Comparison of ENCODE assay signal across 23 cellular contexts in genomic region chr5:155091063-155091648, GRCh38.
DNase-seq lines count a peak whose midpoint lies in the region; ATAC-seq and TF ChIP-seq lines count a peak whose summit lies in the region.
"Had no signal": no experiment of that assay in that cellular context is flagged by ENCODE, and none has a peak within 500 bp of the region (broad histone marks: within the 10 kb centered on the region; RNA-seq: fewer than 3 reads in every experiment).

No MANE protein-coding gene starts in this region.

- peak overlapping the region; percentile 53 for H3K27ac Mint-ChIP-seq in MCF 10A (ENCODE audit: low read depth, unreplicated experiment)
- H3K27ac Mint-ChIP-seq: T-helper 1 cell treated with Interleukin-12 subunit alpha and Interleukin-12 subunit beta and Interleukin-4 antibody, amounts not matched to agents 30 μg/mL and 1 μg/mL, for 36 hours had no signal

- CTCF ChIA-PET in MCF 10A (lab: Yijun Ruan, JAX) = interaction anchor here (0.6 to 2.0 kb wide), 10 partner anchors 13 to 1733 kb away, joined by 3 to 6 read pairs (median 4); no protein-coding TSS in a partner anchor

- POLR2A ChIA-PET in MCF 10A (lab: Yijun Ruan, JAX) = interaction anchor here (1.3 to 1.4 kb wide), 2 partner anchors 9 to 18 kb away, joined by 5 to 9 read pairs; no protein-coding TSS in a partner anchor

- TF ChIP-seq CTCF in MCF 10A (IDR thresholded peaks at IDR 0.05; ENCODE audit: unreplicated experiment) = no peak
- no peak for TF ChIP-seq CTCF in breast epithelium (IDR thresholded peaks at IDR 0.05)

- no peaks in the 10 kb centered on the region for H3K4me1 ChIP-seq in breast epithelium
- H3K4me1 ChIP-seq: lower lobe of right lung had no signal

- H3K27me3 ChIP-seq in breast epithelium = no peaks in the 10 kb centered on the region
- H3K27me3 ChIP-seq: transverse colon had no signal

- no TSS peak for BruUV-seq in MCF 10A (replicated peaks; lab: Mats Ljungman, UMichigan)

- H3K4me3 Mint-ChIP-seq in MCF 10A (ENCODE audit: unreplicated experiment) = no peak overlapping the region
- H3K4me3 Mint-ChIP-seq: T-helper 1 cell treated with Interleukin-12 subunit alpha and Interleukin-12 subunit beta and Interleukin-4 antibody, amounts not matched to agents 30 μg/mL and 1 μg/mL, for 36 hours had no signal

- DNase-seq in MCF 10A (ENCODE audit: unreplicated experiment) (no peak), breast epithelium (ENCODE audit: low spot score in 2 of 2) (no peak), epithelial cell of prostate (ENCODE audit: low read depth, low spot score) (no peak), left ventricle myocardium superior (no peak), posterior cingulate gyrus (no peak)
- DNase-seq: 8988T; activated CD4-positive, alpha-beta T cell treated with anti-CD3 and anti-CD28 coated beads for 48 hours; activated CD8-positive, alpha-beta memory T cell treated with anti-CD3 and anti-CD28 coated beads, Interleukin-2, amount 50 U/mL, for 48 hours; activated effector memory CD4-positive, alpha-beta T cell treated with Interleukin-2 at 50 U/mL for 16 hours; lower lobe of right lung; NCI-H1417 treated with DMSO at 0.1 percent for 48 hours; NCI-H2171; NCI-H748 treated with DMSO at 0.1 percent for 48 hours; OCI-M1; stimulated activated CD4-positive, alpha-beta T cell treated with anti-CD3 and anti-CD28 coated beads, Interleukin-4, amount 100 ng/mL, for 4 hours; stomach; transverse colon had no signal

- H3K36me3 ChIP-seq in breast epithelium = no peaks in the 10 kb centered on the region
- H3K36me3 ChIP-seq: lower lobe of right lung, stomach, transverse colon had no signal

- ATAC-seq in left ventricle myocardium superior (peak; percentile 88), HG03025 (IDR thresholded peaks at IDR 0.05; ENCODE audit: low FRiP score, unreplicated experiment) (no peak), HG03095 (IDR thresholded peaks at IDR 0.05; ENCODE audit: unreplicated experiment) (no peak), HG02938 (IDR thresholded peaks at IDR 0.05; ENCODE audit: unreplicated experiment) (no peak)
- ATAC-seq: HCT116, lower lobe of right lung had no signal

- H3K4me3 ChIP-seq in breast epithelium = no peak overlapping the region
- H3K4me3 ChIP-seq: lower lobe of right lung, stomach, transverse colon had no signal

- H3K27ac ChIP-seq in breast epithelium (no peak overlapping the region), epithelial cell of prostate (peak overlapping the region; percentile 33)
- H3K27ac ChIP-seq: HL-60, lower lobe of right lung, stomach, transverse colon had no signal

- no peak for TF ChIP-seq POLR2A in breast epithelium (IDR thresholded peaks at IDR 0.05)

- no peaks in the 10 kb centered on the region for H3K36me3 Mint-ChIP-seq in MCF 10A (ENCODE audit: insufficient read depth, unreplicated experiment)

- H3K9me3 ChIP-seq in breast epithelium = no peaks in the 10 kb centered on the region
- H3K9me3 ChIP-seq: lower lobe of right lung, stomach, transverse colon had no signal

- no peaks in the 10 kb centered on the region for H3K9me3 Mint-ChIP-seq in MCF 10A (ENCODE audit: unreplicated experiment)
- H3K9me3 Mint-ChIP-seq: T-helper 1 cell treated with Interleukin-12 subunit alpha and Interleukin-12 subunit beta and Interleukin-4 antibody, amounts not matched to agents 30 μg/mL and 1 μg/mL, for 36 hours had no signal

- intact Hi-C loops in MCF 10A (cut with micrococcal nuclease) (no loop called here), breast epithelium (cut with DNase I; ENCODE audit: low total_unique reads) (no loop called here), left ventricle myocardium superior (cut with micrococcal nuclease) (no loop called here), posterior cingulate gyrus (cut with DNase I) (no loop called here)

- no peaks in the 10 kb centered on the region for H3K27me3 Mint-ChIP-seq in MCF 10A (ENCODE audit: insufficient read depth, unreplicated experiment)

- peaks cover 27% of the 10 kb centered on the region for H3K4me1 Mint-ChIP-seq in MCF 10A (ENCODE audit: insufficient read depth, unreplicated experiment)
